8 cellular contexts compared by ENCODE assay signal in the genomic region with DNA sequence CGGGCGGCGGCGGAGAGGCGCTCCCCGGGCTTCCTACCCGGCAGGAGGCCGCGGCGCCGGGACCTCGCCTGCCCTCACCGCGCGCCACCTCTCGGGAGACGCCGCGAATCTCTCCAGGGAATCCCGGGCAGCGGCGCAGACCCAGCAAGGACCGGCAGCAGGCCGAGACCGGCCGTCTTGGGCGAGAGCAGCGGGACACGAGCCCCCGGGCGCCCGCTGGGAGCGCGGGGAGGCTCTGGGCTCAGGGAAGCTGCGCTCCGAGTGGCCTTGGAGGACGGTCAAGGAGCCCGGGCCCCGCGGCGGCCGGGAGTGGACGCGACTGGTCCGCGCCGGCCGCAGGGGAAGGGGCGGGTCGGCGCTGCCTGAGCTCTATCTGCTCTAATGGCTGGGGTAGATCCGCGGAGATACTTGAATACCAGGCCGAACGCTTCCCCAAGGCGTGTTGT. TPM values are rescaled to one million over a fixed set of nuclear protein-coding genes. Genes with fewer than 3 reads are reported as not detected.
A peak's percentile ranks its signal among the peaks of the same experiment; 100 is the strongest.
DNase-seq lines count a peak whose midpoint lies in the region; ATAC-seq and TF ChIP-seq lines count a peak whose summit lies in the region.

No MANE protein-coding gene starts in this region.

- TF ChIP-seq CTCF in Panc1 (IDR thresholded peaks at IDR 0.05) = no peak
- TF ChIP-seq CTCF in fibroblast of the aortic adventitia (IDR thresholded peaks at IDR 0.05; ENCODE audit: insufficient read depth, low read length) = no peak
- no peak for TF ChIP-seq CTCF in ovary (IDR thresholded peaks at IDR 0.05)

- peaks cover 13% of the 10 kb centered on the region for H3K4me1 ChIP-seq in Panc1 (ENCODE audit: control insufficient read depth, insufficient read depth, low read length)
- peaks cover 5% of the 10 kb centered on the region for H3K4me1 ChIP-seq in ovary (ENCODE audit: insufficient read depth)

- POLR2A ChIA-PET in Panc1 (lab: Charles Lee) = interaction anchor here (0.5 to 0.7 kb wide), 2 partner anchors 9 to 124 kb away, joined by 3 to 5 read pairs; no protein-coding TSS in a partner anchor

- peak; percentile 24 for ATAC-seq in GM21619 (IDR thresholded peaks at IDR 0.05; ENCODE audit: unreplicated experiment)
- peak; percentile 85 for ATAC-seq in Panc1
- ATAC-seq in GM21367 (IDR thresholded peaks at IDR 0.05; ENCODE audit: unreplicated experiment) = no peak
- no peak for ATAC-seq in HG03521 (IDR thresholded peaks at IDR 0.05; ENCODE audit: unreplicated experiment)

- TF ChIP-seq POLR2A in ovary (IDR thresholded peaks at IDR 0.05) = no peak

- H3K4me3 ChIP-seq in Panc1 (ENCODE audit: low read depth in 2 of 2, low read length in 2 of 2) = peak overlapping the region; percentile 52 to 66
- peak overlapping the region; percentile 47 for H3K4me3 ChIP-seq in fibroblast of the aortic adventitia (ENCODE audit: low read depth, low read length)
- H3K4me3 ChIP-seq in ovary = peak overlapping the region; percentile 26

- intact Hi-C loops in Panc1 (cut with micrococcal nuclease; ENCODE audit: unreplicated experiment) = loop anchor here (5.0 to 10.0 kb wide), 2 partner anchors 87 to 590 kb away; no protein-coding TSS in a partner anchor
- intact Hi-C loops in ovary (cut with DNase I) = loop anchor here in 1 of 4 donors (10.0 kb wide), 1 partner anchor 130 kb away; no protein-coding TSS in a partner anchor

- H3K9me3 ChIP-seq in Panc1 (ENCODE audit: control insufficient read depth, insufficient read depth, low read depth, low read length) = no peaks in the 10 kb centered on the region
- no peaks in the 10 kb centered on the region for H3K9me3 ChIP-seq in ovary

- 2 to 4% (median 2%) methylated on average over 38 to 56 of the region's 56 CpGs for WGBS in ovary, 3 donors

- H3K36me3 ChIP-seq in Panc1 (ENCODE audit: control insufficient read depth, insufficient read depth, low read length) = no peaks in the 10 kb centered on the region
- H3K36me3 ChIP-seq in ovary = no peaks in the 10 kb centered on the region

- BruUV-seq in Panc1 (replicated peaks; lab: Mats Ljungman, UMichigan) = no TSS peak

- in situ Hi-C loops in Panc1 (cut with HindIII; ENCODE audit: low pct_unique_long_range_greater_than_20kb, low sequenced_read_pairs) = loop anchor here (25.0 kb wide), 1 partner anchor 117 kb away; no protein-coding TSS in a partner anchor

- TF ChIP-seq EP300 in ovary (IDR thresholded peaks at IDR 0.05) = no peak

- CTCF ChIA-PET in Panc1 (lab: Charles Lee) = interaction anchor here (0.6 to 2.6 kb wide), 9 partner anchors 21 to 156 kb away, joined by 3 to 24 read pairs (median 6); partner anchors contain the start of gene PDX1

- H3K27ac ChIP-seq in Panc1 (ENCODE audit: low read length) = peak overlapping the region; percentile 67
- H3K27ac ChIP-seq in ovary = no peak overlapping the region

- H3K27me3 ChIP-seq in Panc1 (ENCODE audit: control insufficient read depth, insufficient read depth, low read length) (no peaks in the 10 kb centered on the region), ovary (no peaks in the 10 kb centered on the region)

- peak; percentile 33 for DNase-seq in DMS53 treated with DMSO at 0.1 percent for 48 hours (lab: John Stamatoyannopoulos, UW; ENCODE audit: unreplicated experiment)
- DNase-seq in Panc1 (ENCODE audit: low read depth, low spot score) = no peak
- no peak for DNase-seq in fibroblast of the aortic adventitia (ENCODE audit: low read depth)
- peak in 2 of 5 donors; percentile 31 to 51 for DNase-seq in ovary
- no peak for DNase-seq in activated CD8-positive, alpha-beta memory T cell treated with anti-CD3 and anti-CD28 coated beads, Interleukin-2, amount 50 U/mL, for 48 hours

RNA-seq across cellular contexts. Expression of gene CDX2, which starts 14.7 kb away (rescaled TPM):
- total RNA-seq in Panc1 (2021; ENCODE audit: unreplicated experiment) (5.1 TPM), fibroblast of the aortic adventitia (ENCODE audit: low replicate concordance) (not detected in 2 replicates), ovary (under 1 TPM in 2 of 7 donors, not detected in 5; 0.12 to 0.26 TPM)
- polyA plus RNA-seq in Panc1 (2012; ENCODE audit: insufficient read length) = 4.9 TPM
- polyA plus RNA-seq in ovary = under 1 TPM in 1 of 2 donors, not detected in 1; 0.02 TPM

RNA-seq across cellular contexts. Expression of gene URAD, which starts 34.1 kb away (rescaled TPM):
- total RNA-seq in Panc1 (2021; ENCODE audit: unreplicated experiment) = not detected
- not detected for polyA plus RNA-seq in Panc1 (2012; ENCODE audit: insufficient read length)
- total RNA-seq in fibroblast of the aortic adventitia (ENCODE audit: low replicate concordance) = not detected in 2 replicates
- not detected for total RNA-seq in ovary
- polyA plus RNA-seq in ovary = not detected

RNA-seq across cellular contexts. Expression of gene PDX1, which starts 34.6 kb away (rescaled TPM):
- total RNA-seq in Panc1 (2021; ENCODE audit: unreplicated experiment) (3.4 TPM), fibroblast of the aortic adventitia (ENCODE audit: low replicate concordance) (not detected in 2 replicates), ovary (not detected)
- 2.9 TPM for polyA plus RNA-seq in Panc1 (2012; ENCODE audit: insufficient read length)
- not detected for polyA plus RNA-seq in ovary

Comparison
In these comparisons a context has a peak if more than half of its experiments do, and no peak if none do; other contexts are left out.
1. ATAC-seq: peak in GM21619 (single experiment) and Panc1 (single experiment); none in GM21367 (single experiment) and HG03521 (single experiment).
2. Peak in every context shown above with its lines, with median percentiles within 50 percentile points of each other: H3K4me3 ChIP-seq.